1 cellular context compared by ENCODE assay signal in genomic region chr14:41285193-41285748, GRCh38.
TF ChIP-seq lines count a peak whose summit lies in the region.

No MANE protein-coding gene starts in this region.

TF ChIP-seq in HepG2, 621 proteins besides CTCF, POLR2A, EP300 and RAD21 (continued from another document):
- TF ChIP-seq, protein P1, sequence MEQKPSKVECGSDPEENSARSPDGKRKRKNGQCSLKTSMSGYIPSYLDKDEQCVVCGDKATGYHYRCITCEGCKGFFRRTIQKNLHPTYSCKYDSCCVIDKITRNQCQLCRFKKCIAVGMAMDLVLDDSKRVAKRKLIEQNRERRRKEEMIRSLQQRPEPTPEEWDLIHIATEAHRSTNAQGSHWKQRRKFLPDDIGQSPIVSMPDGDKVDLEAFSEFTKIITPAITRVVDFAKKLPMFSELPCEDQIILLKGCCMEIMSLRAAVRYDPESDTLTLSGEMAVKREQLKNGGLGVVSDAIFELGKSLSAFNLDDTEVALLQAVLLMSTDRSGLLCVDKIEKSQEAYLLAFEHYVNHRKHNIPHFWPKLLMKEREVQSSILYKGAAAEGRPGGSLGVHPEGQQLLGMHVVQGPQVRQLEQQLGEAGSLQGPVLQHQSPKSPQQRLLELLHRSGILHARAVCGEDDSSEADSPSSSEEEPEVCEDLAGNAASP (CRISPR knock-in tag; IDR thresholded peaks at IDR 0.05; ENCODE audit: borderline replicate concordance) = 0 out of 2 replicates have a peak, but pooled peaks have one; percentile 13
- TF ChIP-seq ZBTB44 (CRISPR knock-in tag; IDR thresholded peaks at IDR 0.05) (peak; percentile 75; the same call in 1 of the 2 replicates), MIER2 (CRISPR knock-in tag; IDR thresholded peaks at IDR 0.05) (peak; percentile 97), SYNCRIP (IDR thresholded peaks at IDR 0.05; ENCODE audit: insufficient read depth, low read depth, low read length) (no peak), ZKSCAN5 (CRISPR knock-in tag; IDR thresholded peaks at IDR 0.05) (no peak), ZNF552 (CRISPR knock-in tag; IDR thresholded peaks at IDR 0.05; ENCODE audit: borderline replicate concordance) (no peak), REL (CRISPR knock-in tag; conservative IDR thresholded peaks at IDR 0.05) (no peak), MIXL1 (CRISPR knock-in tag; IDR thresholded peaks at IDR 0.05) (0 out of 2 replicates have a peak, but pooled peaks have one; percentile 32), ELF4 (CRISPR knock-in tag; IDR thresholded peaks at IDR 0.05; ENCODE audit: borderline replicate concordance) (no peak), JUND (CRISPR knock-in tag; IDR thresholded peaks at IDR 0.05) (0 out of 2 replicates have a peak, but pooled peaks have one; percentile 32)
- TF ChIP-seq, protein P2, sequence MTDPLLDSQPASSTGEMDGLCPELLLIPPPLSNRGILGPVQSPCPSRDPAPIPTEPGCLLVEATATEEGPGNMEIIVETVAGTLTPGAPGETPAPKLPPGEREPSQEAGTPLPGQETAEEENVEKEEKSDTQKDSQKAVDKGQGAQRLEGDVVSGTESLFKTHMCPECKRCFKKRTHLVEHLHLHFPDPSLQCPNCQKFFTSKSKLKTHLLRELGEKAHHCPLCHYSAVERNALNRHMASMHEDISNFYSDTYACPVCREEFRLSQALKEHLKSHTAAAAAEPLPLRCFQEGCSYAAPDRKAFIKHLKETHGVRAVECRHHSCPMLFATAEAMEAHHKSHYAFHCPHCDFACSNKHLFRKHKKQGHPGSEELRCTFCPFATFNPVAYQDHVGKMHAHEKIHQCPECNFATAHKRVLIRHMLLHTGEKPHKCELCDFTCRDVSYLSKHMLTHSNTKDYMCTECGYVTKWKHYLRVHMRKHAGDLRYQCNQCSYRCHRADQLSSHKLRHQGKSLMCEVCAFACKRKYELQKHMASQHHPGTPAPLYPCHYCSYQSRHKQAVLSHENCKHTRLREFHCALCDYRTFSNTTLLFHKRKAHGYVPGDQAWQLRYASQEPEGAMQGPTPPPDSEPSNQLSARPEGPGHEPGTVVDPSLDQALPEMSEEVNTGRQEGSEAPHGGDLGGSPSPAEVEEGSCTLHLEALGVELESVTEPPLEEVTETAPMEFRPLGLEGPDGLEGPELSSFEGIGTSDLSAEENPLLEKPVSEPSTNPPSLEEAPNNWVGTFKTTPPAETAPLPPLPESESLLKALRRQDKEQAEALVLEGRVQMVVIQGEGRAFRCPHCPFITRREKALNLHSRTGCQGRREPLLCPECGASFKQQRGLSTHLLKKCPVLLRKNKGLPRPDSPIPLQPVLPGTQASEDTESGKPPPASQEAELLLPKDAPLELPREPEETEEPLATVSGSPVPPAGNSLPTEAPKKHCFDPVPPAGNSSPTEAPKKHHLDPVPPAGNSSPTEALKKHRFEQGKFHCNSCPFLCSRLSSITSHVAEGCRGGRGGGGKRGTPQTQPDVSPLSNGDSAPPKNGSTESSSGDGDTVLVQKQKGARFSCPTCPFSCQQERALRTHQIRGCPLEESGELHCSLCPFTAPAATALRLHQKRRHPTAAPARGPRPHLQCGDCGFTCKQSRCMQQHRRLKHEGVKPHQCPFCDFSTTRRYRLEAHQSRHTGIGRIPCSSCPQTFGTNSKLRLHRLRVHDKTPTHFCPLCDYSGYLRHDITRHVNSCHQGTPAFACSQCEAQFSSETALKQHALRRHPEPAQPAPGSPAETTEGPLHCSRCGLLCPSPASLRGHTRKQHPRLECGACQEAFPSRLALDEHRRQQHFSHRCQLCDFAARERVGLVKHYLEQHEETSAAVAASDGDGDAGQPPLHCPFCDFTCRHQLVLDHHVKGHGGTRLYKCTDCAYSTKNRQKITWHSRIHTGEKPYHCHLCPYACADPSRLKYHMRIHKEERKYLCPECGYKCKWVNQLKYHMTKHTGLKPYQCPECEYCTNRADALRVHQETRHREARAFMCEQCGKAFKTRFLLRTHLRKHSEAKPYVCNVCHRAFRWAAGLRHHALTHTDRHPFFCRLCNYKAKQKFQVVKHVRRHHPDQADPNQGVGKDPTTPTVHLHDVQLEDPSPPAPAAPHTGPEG (CRISPR knock-in tag; IDR thresholded peaks at IDR 0.05) = no peak
